Comparison of ENCODE assay signal across 1 cellular context in genomic region chr2:73998933-73999332, GRCh38.
TF ChIP-seq lines count a peak whose summit lies in the region.

No MANE protein-coding gene starts in this region.

TF ChIP-seq in K562, 482 proteins besides CTCF, POLR2A, EP300 and RAD21:
- TF ChIP-seq PCBP1 (IDR thresholded peaks at IDR 0.05; ENCODE audit: low read depth, low read length, poor library complexity, severe bottlenecking) (no peak), PML (IDR thresholded peaks at IDR 0.05; ENCODE audit: low read length) (no peak), RBM25 (IDR thresholded peaks at IDR 0.05; ENCODE audit: low read depth, low read length, severe bottlenecking) (peak; percentile 40), ZFP36 (IDR thresholded peaks at IDR 0.05; ENCODE audit: low read depth, low read length, partially characterized antibody) (peak; percentile 85), TGIF2 (CRISPR knock-in tag; IDR thresholded peaks at IDR 0.05) (no peak), CBFA2T2 (conservative IDR thresholded peaks at IDR 0.05) (no peak), BCL6 (CRISPR knock-in tag; IDR thresholded peaks at IDR 0.05) (no peak), MECOM (CRISPR knock-in tag; IDR thresholded peaks at IDR 0.05) (no peak)
TF ChIP-seq in K562: peak in this region for 2.
